Comparison of ENCODE assay signal across 10 cellular contexts in the genomic region with DNA sequence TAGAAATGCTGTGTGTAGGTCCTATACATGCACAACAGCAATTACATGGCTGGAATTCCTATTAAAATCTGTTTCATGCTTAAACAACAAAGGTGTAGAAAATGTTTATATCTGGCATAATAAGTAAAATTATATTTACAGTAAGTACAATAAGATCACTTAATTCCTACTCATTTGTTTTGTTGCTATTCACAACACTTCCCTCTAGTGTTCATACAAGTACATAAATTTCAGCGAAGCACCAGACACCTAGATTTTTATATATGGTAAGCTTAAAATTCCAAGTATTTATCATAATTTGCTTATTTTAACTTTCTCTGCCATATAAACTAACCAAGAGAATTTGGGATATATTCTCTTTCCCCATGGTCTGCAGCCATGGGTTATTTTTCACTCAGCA. TPM values are rescaled to one million over a fixed set of nuclear protein-coding genes. Genes with fewer than 3 reads are reported as not detected.
DNase-seq lines count a peak whose midpoint lies in the region; TF ChIP-seq lines count a peak whose summit lies in the region.
"Had no signal": no experiment of that assay in that cellular context is flagged by ENCODE, and none has a peak within 500 bp of the region (broad histone marks: within the 10 kb centered on the region; RNA-seq: fewer than 3 reads in every experiment).

No MANE protein-coding gene starts in this region.

- H3K9me3 ChIP-seq in MM.1S (replicated peaks; ENCODE audit: insufficient read depth, low read length) (no peaks in the 10 kb centered on the region), neural cell (ENCODE audit: low read length) (no peaks in the 10 kb centered on the region)
- H3K9me3 ChIP-seq: SJCRH30 had no signal

- POLR2A ChIA-PET in HEK293T (lab: Yijun Ruan, JAX), result no interaction called here

- H4K20me1 ChIP-seq in MM.1S (ENCODE audit: insufficient read depth, low read length) (no peaks in the 10 kb centered on the region), neural cell (ENCODE audit: insufficient read depth) (no peaks in the 10 kb centered on the region)

- H2AFZ ChIP-seq in MM.1S (ENCODE audit: low read length) (no peak overlapping the region), neural cell (ENCODE audit: low read depth, low read length) (no peak overlapping the region)

- no peaks in the 10 kb centered on the region for H3K9me3 Mint-ChIP-seq in brain
- H3K9me3 Mint-ChIP-seq: activated T-cell treated with anti-CD3 and anti-CD28 coated beads, Interleukin-2, amount 50 U/mL, for 72 hours had no signal

- H3K36me3 Mint-ChIP-seq in brain, result no peaks in the 10 kb centered on the region

- H3K36me3 ChIP-seq in MM.1S (replicated peaks; ENCODE audit: insufficient read depth, low read length) (no peaks in the 10 kb centered on the region), neural cell (ENCODE audit: insufficient read depth, low read length) (peaks cover 4% of the 10 kb centered on the region)
- H3K36me3 ChIP-seq: SJCRH30 had no signal

- H3F3A ChIP-seq in MM.1S (ENCODE audit: insufficient read depth, low read length), result no peaks in the 10 kb centered on the region
- peaks cover 3% of the 10 kb centered on the region for H3F3A ChIP-seq in neural cell (ENCODE audit: insufficient read depth, low read length, poor library complexity, severe bottlenecking)

- no peaks in the 10 kb centered on the region for H3K27me3 Mint-ChIP-seq in brain

- no peak overlapping the region for H3K4me3 Mint-ChIP-seq in brain
- H3K4me3 Mint-ChIP-seq: activated T-cell treated with anti-CD3 and anti-CD28 coated beads, Interleukin-2, amount 50 U/mL, for 72 hours had no signal

- no peaks in the 10 kb centered on the region for H3K79me2 ChIP-seq in MM.1S (ENCODE audit: low read length)
- peaks cover 3% of the 10 kb centered on the region for H3K79me2 ChIP-seq in neural cell (replicated peaks; ENCODE audit: insufficient read depth, low read length)

- no peaks in the 10 kb centered on the region for H3K4me1 ChIP-seq in MM.1S (ENCODE audit: low read length)
- H3K4me1 ChIP-seq: SJCRH30 had no signal

- no peak for TF ChIP-seq RAD21 in neural cell (conservative IDR thresholded peaks at IDR 0.05)

- peaks cover 27% of the 10 kb centered on the region for H3K4me1 Mint-ChIP-seq in brain

- no peak for TF ChIP-seq EP300 in neural cell (conservative IDR thresholded peaks at IDR 0.05; ENCODE audit: poor library complexity, severe bottlenecking)

- H3K9ac ChIP-seq in MM.1S (ENCODE audit: low read length) (no peak overlapping the region), neural cell (ENCODE audit: low read length) (no peak overlapping the region)

- H3K4me2 ChIP-seq in MM.1S (ENCODE audit: low read depth, low read length) (no peak overlapping the region), neural cell (ENCODE audit: low read length) (no peak overlapping the region)

- H3K27me3 ChIP-seq in MM.1S (replicated peaks; ENCODE audit: insufficient read depth, low read length), result no peaks in the 10 kb centered on the region
- H3K27me3 ChIP-seq in neural cell (ENCODE audit: insufficient read depth, low read depth, low read length), result no peaks in the 10 kb centered on the region
- H3K27me3 ChIP-seq: SJCRH30 had no signal

- no peak overlapping the region for H3K4me3 ChIP-seq in MM.1S (ENCODE audit: low read length)
- H3K4me3 ChIP-seq in neural cell (ENCODE audit: low read length), result no peak overlapping the region
- H3K4me3 ChIP-seq: SJCRH30 had no signal

- CTCF ChIA-PET in HEK293T (lab: Yijun Ruan, JAX), result no interaction called here

- TF ChIP-seq CTCF in MM.1S (IDR thresholded peaks at IDR 0.05; ENCODE audit: low read length) (peak; percentile 34), brain (conservative IDR thresholded peaks at IDR 0.05) (peak; percentile 42 to 68), neural cell (IDR thresholded peaks at IDR 0.05; ENCODE audit: poor library complexity, severe bottlenecking) (peak; percentile 55)

- no peaks in the 10 kb centered on the region for H3K9me2 ChIP-seq in MM.1S (replicated peaks; ENCODE audit: insufficient read depth, low read length)
- no peaks in the 10 kb centered on the region for H3K9me2 ChIP-seq in neural cell (ENCODE audit: insufficient read depth, low read length)

- DNase-seq in NCI-H1436 treated with DMSO at 0.1 percent for 48 hours (lab: John Stamatoyannopoulos, UW) (peak; percentile 5), NCI-H1436 (lab: John Stamatoyannopoulos, UW) (no peak), MM.1S (peak; percentile 39), LoVo (ENCODE audit: low spot score) (no peak), OCI-M2 (lab: John Stamatoyannopoulos, UW; ENCODE audit: unreplicated experiment) (no peak), HEK293T (ENCODE audit: extremely low spot score) (no peak)
- DNase-seq: activated T-cell treated with anti-CD3 and anti-CD28 coated beads, Interleukin-2, amount 50 U/mL, for 72 hours; SJCRH30 had no signal

- no peak overlapping the region for H3K27ac Mint-ChIP-seq in brain
- H3K27ac Mint-ChIP-seq: activated T-cell treated with anti-CD3 and anti-CD28 coated beads, Interleukin-2, amount 50 U/mL, for 72 hours had no signal

- no peak overlapping the region for H3K27ac ChIP-seq in MM.1S (ENCODE audit: low read length)
- H3K27ac ChIP-seq in neural cell (ENCODE audit: low read length), result no peak overlapping the region
- H3K27ac ChIP-seq: SJCRH30 had no signal

TF ChIP-seq in neural cell, 6 proteins besides CTCF, POLR2A, EP300 and RAD21:
- TF ChIP-seq SMC3 (conservative IDR thresholded peaks at IDR 0.05; ENCODE audit: poor library complexity), result peak; percentile 47
- TF ChIP-seq, protein P1, sequence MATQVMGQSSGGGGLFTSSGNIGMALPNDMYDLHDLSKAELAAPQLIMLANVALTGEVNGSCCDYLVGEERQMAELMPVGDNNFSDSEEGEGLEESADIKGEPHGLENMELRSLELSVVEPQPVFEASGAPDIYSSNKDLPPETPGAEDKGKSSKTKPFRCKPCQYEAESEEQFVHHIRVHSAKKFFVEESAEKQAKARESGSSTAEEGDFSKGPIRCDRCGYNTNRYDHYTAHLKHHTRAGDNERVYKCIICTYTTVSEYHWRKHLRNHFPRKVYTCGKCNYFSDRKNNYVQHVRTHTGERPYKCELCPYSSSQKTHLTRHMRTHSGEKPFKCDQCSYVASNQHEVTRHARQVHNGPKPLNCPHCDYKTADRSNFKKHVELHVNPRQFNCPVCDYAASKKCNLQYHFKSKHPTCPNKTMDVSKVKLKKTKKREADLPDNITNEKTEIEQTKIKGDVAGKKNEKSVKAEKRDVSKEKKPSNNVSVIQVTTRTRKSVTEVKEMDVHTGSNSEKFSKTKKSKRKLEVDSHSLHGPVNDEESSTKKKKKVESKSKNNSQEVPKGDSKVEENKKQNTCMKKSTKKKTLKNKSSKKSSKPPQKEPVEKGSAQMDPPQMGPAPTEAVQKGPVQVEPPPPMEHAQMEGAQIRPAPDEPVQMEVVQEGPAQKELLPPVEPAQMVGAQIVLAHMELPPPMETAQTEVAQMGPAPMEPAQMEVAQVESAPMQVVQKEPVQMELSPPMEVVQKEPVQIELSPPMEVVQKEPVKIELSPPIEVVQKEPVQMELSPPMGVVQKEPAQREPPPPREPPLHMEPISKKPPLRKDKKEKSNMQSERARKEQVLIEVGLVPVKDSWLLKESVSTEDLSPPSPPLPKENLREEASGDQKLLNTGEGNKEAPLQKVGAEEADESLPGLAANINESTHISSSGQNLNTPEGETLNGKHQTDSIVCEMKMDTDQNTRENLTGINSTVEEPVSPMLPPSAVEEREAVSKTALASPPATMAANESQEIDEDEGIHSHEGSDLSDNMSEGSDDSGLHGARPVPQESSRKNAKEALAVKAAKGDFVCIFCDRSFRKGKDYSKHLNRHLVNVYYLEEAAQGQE (IDR thresholded peaks at IDR 0.05; ENCODE audit: borderline replicate concordance), result no peak
- TF ChIP-seq TAF1 (IDR thresholded peaks at IDR 0.05; ENCODE audit: low read depth), result no peak

TF ChIP-seq in HEK293T, 16 proteins besides CTCF, POLR2A, EP300 and RAD21:
- TF ChIP-seq L3MBTL2 (conservative IDR thresholded peaks at IDR 0.05) (no peak), FOXK2 (IDR thresholded peaks at IDR 0.05) (no peak)

RNA-seq across cellular contexts. Expression of gene ANK3, which starts 51.8 kb away (rescaled TPM):
- polyA plus RNA-seq in brain (ENCODE audit: insufficient read depth, low read depth, low replicate concordance), result 22.3 TPM
- polyA plus RNA-seq in neural cell, result 93.0 and 114 TPM in 2 replicates
- 813 and 1,112 TPM in 2 replicates for polyA minus RNA-seq in neural cell

Comparison
In these comparisons a context has a peak if more than half of its experiments do, and no peak if none do; other contexts are left out.
1. DNase-seq: peak in NCI-H1436 treated with DMSO at 0.1 percent for 48 hours (single experiment) and MM.1S (single experiment); none in NCI-H1436 (single experiment), LoVo (single experiment), OCI-M2 (single experiment) and HEK293T (single experiment).
2. Peak in every context shown above with its lines, with median percentiles within 50 percentile points of each other: CTCF ChIP-seq.